ENCODE assay signal across 8 cellular contexts in the genomic region with DNA sequence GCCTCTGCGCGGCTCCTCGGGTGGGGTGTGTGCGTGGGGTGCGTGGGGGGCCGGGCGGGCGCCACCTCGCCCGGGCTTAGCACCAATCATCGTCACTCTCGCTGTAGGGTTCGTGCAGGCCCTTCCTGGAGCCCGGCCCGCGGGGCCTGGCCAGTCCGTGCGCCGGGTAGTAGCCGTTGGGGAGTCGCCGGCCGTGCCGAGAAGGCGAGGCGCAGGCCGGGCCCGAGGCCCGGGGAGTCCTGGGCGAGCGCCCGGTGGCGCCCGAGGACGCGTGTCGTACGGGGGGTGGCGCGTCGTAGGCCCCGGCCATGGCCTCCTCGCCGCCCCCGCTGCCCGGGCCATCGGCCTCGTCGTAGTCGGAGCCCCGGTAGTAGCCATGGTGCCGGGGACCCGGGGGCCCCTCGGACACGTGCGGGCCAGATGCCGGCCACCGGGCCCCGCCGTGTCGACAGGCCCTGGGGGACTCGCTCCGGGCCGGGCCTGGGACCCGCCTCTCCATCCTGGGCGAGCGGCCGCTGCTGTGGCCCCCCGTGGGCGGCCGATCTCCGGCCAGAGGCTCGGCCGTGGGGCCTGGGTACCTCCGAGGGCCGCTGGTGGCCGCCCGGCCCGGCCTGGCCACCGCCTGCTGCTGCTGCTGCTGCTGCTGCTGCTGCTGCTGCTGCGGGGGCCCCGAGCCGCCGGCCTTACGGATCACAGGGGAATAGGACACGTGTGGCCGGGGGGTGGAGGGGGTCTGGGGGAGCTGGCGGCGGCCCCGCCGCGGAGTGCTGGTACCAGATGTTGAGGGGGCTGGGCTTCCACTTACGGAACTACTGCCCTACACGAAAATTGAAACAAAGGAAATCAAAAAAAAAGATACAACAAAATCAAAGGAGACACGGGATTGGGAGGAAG. TPM values are rescaled to one million over a fixed set of nuclear protein-coding genes. Genes with fewer than 3 reads are reported as not detected.
A peak's percentile ranks its signal among the peaks of the same experiment; 100 is the strongest.
DNase-seq lines count a peak whose midpoint lies in the region; ATAC-seq, FAIRE-seq and TF ChIP-seq lines count a peak whose summit lies in the region.

No MANE protein-coding gene starts in this region.

- no peak for FAIRE-seq in endothelial cell of umbilical vein (lab: Jason Lieb, UNC)

- peak overlapping the region; percentile 34 for H3K27ac ChIP-seq in endothelial cell of umbilical vein (ENCODE audit: insufficient read depth, low read depth, low read length)
- H3K27ac ChIP-seq in osteoblast (ENCODE audit: low read depth, low read length) = no peak overlapping the region

- peak; percentile 29 for DNase-seq in EL
- peak; percentile 43 for DNase-seq in NOMO-1 treated with dmso at 0.1 percent for 144 hours (lab: John Stamatoyannopoulos, UW; ENCODE audit: unreplicated experiment)
- no peak for DNase-seq in endothelial cell of umbilical vein (ENCODE audit: low read depth, low spot score)
- DNase-seq in osteoblast (ENCODE audit: insufficient read length, low spot score, missing footprints) = peak; percentile 97
- DNase-seq in HuH-7 (ENCODE audit: low spot score) = no peak
- no peak for DNase-seq in NCI-H2081 treated with DMSO at 0.1 percent for 48 hours (lab: John Stamatoyannopoulos, UW)
- DNase-seq in NCI-H1694 (lab: John Stamatoyannopoulos, UW) = no peak

- H3K27me3 ChIP-seq in endothelial cell of umbilical vein (ENCODE audit: control insufficient read depth in 2 of 2, insufficient read depth in 2 of 2, low read length in 2 of 2) (no peaks in the 10 kb centered on the region), osteoblast (ENCODE audit: insufficient read depth, low read length) (no peaks in the 10 kb centered on the region)

- H3K4me1 ChIP-seq in endothelial cell of umbilical vein (ENCODE audit: control insufficient read depth, extremely low read depth, insufficient read depth, low read length) (no peaks in the 10 kb centered on the region), osteoblast (ENCODE audit: insufficient read depth, low read length) (no peaks in the 10 kb centered on the region)

- intact Hi-C loops in endothelial cell of umbilical vein (cut with micrococcal nuclease) = loop anchor here (1.0 kb wide), 1 partner anchor 40 kb away; no protein-coding TSS in a partner anchor

- H3K79me2 ChIP-seq in endothelial cell of umbilical vein (ENCODE audit: control insufficient read depth, insufficient read depth, low read length) = no peaks in the 10 kb centered on the region
- no peaks in the 10 kb centered on the region for H3K79me2 ChIP-seq in osteoblast (ENCODE audit: insufficient read depth, low read length)

- dilution Hi-C loops in endothelial cell of umbilical vein (cut with MboI; ENCODE audit: extremely low pct_ligation_motif_present, low sequenced_read_pairs) = no loop called here

- H3K9me1 ChIP-seq in endothelial cell of umbilical vein (replicated peaks; ENCODE audit: control insufficient read depth, extremely low read depth, insufficient read depth, low read length) = no peaks in the 10 kb centered on the region

- TF ChIP-seq CTCF in endothelial cell of umbilical vein (IDR thresholded peaks at IDR 0.05; ENCODE audit: extremely low read depth in 1 of 2, insufficient read depth in 1 of 2, low read depth in 1 of 2, low read length in 2 of 2) (no peak), osteoblast (IDR thresholded peaks at IDR 0.05; ENCODE audit: extremely low read depth, low read depth, low read length) (no peak)

- CTCF ChIA-PET in endothelial cell of umbilical vein (lab: Charles Lee) = no interaction called here

- no peak for TF ChIP-seq POLR2A in endothelial cell of umbilical vein (IDR thresholded peaks at IDR 0.05; ENCODE audit: low read depth, low read length)

- peak overlapping the region; percentile 72 for H2AFZ ChIP-seq in endothelial cell of umbilical vein (ENCODE audit: low read depth, low read length)
- H2AFZ ChIP-seq in osteoblast (ENCODE audit: low read length) = no peak overlapping the region

- no peaks in the 10 kb centered on the region for H3K36me3 ChIP-seq in endothelial cell of umbilical vein (ENCODE audit: control insufficient read depth in 2 of 2, extremely low read depth in 1 of 2, insufficient read depth in 2 of 2, low read length in 2 of 2)
- no peaks in the 10 kb centered on the region for H3K36me3 ChIP-seq in osteoblast (ENCODE audit: insufficient read depth, low read length)

- no peak for ATAC-seq in GM18517 (IDR thresholded peaks at IDR 0.05; ENCODE audit: unreplicated experiment)

- H3K4me3 ChIP-seq in endothelial cell of umbilical vein (replicated peaks in 1 of 3; ENCODE audit: insufficient read depth in 1 of 3, low read depth in 1 of 3, low read length in 3 of 3) (peak overlapping the region in 2 of 3 experiments; percentile 18 to 35), osteoblast (ENCODE audit: insufficient read depth, low read length) (peak overlapping the region; percentile 65)

- peak overlapping the region; percentile 51 for H3K9ac ChIP-seq in endothelial cell of umbilical vein (replicated peaks; ENCODE audit: extremely low read depth, insufficient read depth, low read length)

- H3K9me3 ChIP-seq in endothelial cell of umbilical vein (replicated peaks; ENCODE audit: control insufficient read depth, insufficient read depth, low read length) (no peaks in the 10 kb centered on the region), osteoblast (ENCODE audit: low read depth, low read length) (no peaks in the 10 kb centered on the region)

- H4K20me1 ChIP-seq in endothelial cell of umbilical vein (replicated peaks; ENCODE audit: control insufficient read depth, extremely low read depth, insufficient read depth, low read length) (no peaks in the 10 kb centered on the region), osteoblast (ENCODE audit: insufficient read depth, low read length) (no peaks in the 10 kb centered on the region)

- TSS peak; percentile 37 for BruUV-seq in endothelial cell of umbilical vein (replicated peaks; lab: Mats Ljungman, UMichigan)

- POLR2A ChIA-PET in endothelial cell of umbilical vein (lab: Charles Lee) = no interaction called here

- peak overlapping the region; percentile 30 for H3K4me2 ChIP-seq in endothelial cell of umbilical vein (ENCODE audit: insufficient read depth, low read length)
- peak overlapping the region; percentile 58 for H3K4me2 ChIP-seq in osteoblast (ENCODE audit: insufficient read depth, low read length)

TF ChIP-seq in endothelial cell of umbilical vein, 7 proteins besides CTCF, POLR2A, EP300 and RAD21:
- TF ChIP-seq FOS (IDR thresholded peaks at IDR 0.05; ENCODE audit: borderline replicate concordance, insufficient read depth, low read length) = no peak
- TF ChIP-seq, protein P1, sequence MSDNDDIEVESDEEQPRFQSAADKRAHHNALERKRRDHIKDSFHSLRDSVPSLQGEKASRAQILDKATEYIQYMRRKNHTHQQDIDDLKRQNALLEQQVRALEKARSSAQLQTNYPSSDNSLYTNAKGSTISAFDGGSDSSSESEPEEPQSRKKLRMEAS (IDR thresholded peaks at IDR 0.05; ENCODE audit: insufficient read depth, insufficient read length) = no peak
- no peak for TF ChIP-seq POLR2AphosphoS5 (IDR thresholded peaks at IDR 0.05; ENCODE audit: insufficient read depth, low read depth, low read length)
- no peak for TF ChIP-seq GATA2 (IDR thresholded peaks at IDR 0.05; ENCODE audit: insufficient read depth, insufficient read length, low read depth, low read length)

RNA-seq across cellular contexts. Expression of a gene that starts 57.3 kb away (rescaled TPM):
- total RNA-seq in endothelial cell of umbilical vein (81.6 and 97.0 TPM in 2 replicates), osteoblast (14.8 and 15.9 TPM in 2 replicates)
- 55.2 and 60.6 TPM in 2 replicates for polyA plus RNA-seq in endothelial cell of umbilical vein
- 36.0 and 59.9 TPM in 2 replicates for polyA plus RNA-seq in endothelial cell of umbilical vein (2011; cell fraction: cytosol; rRNA removed)
- polyA plus RNA-seq in endothelial cell of umbilical vein (2011; cell fraction: nucleus; rRNA removed) = 82.2 and 90.1 TPM in 2 replicates
- 45.4 and 53.7 TPM in 2 replicates for polyA plus RNA-seq in endothelial cell of umbilical vein (2012)
- polyA minus RNA-seq in endothelial cell of umbilical vein = 12.2 and 13.6 TPM in 2 replicates
- 37.5 TPM for polyA minus RNA-seq in endothelial cell of umbilical vein (2011; cell fraction: cytosol; rRNA and poly(A)+ RNA removed)
- polyA minus RNA-seq in endothelial cell of umbilical vein (2011; cell fraction: nucleus; rRNA and poly(A)+ RNA removed) = 15.8 and 48.0 TPM in 2 replicates

RNA-seq across cellular contexts. Expression of a gene that starts 57.3 kb away (rescaled TPM):
- total RNA-seq in endothelial cell of umbilical vein (63.1 and 67.9 TPM in 2 replicates), osteoblast (78.4 and 81.1 TPM in 2 replicates)
- polyA plus RNA-seq in endothelial cell of umbilical vein = 89.6 and 91.6 TPM in 2 replicates
- polyA plus RNA-seq in endothelial cell of umbilical vein (2011; cell fraction: cytosol; rRNA removed) = 73.4 and 87.2 TPM in 2 replicates
- polyA plus RNA-seq in endothelial cell of umbilical vein (2011; cell fraction: nucleus; rRNA removed) = 114 and 131 TPM in 2 replicates
- 49.2 and 49.9 TPM in 2 replicates for polyA plus RNA-seq in endothelial cell of umbilical vein (2012)
- 48.5 and 105 TPM in 2 replicates for polyA minus RNA-seq in endothelial cell of umbilical vein
- 46.1 TPM for polyA minus RNA-seq in endothelial cell of umbilical vein (2011; cell fraction: cytosol; rRNA and poly(A)+ RNA removed)
- 14.1 and 22.6 TPM in 2 replicates for polyA minus RNA-seq in endothelial cell of umbilical vein (2011; cell fraction: nucleus; rRNA and poly(A)+ RNA removed)

Comparison
In these comparisons a context has a peak if more than half of its experiments do, and no peak if none do; other contexts are left out.
1. DNase-seq: peak in EL (single experiment), NOMO-1 treated with dmso at 0.1 percent for 144 hours (single experiment) and osteoblast (single experiment); none in endothelial cell of umbilical vein (single experiment), HuH-7 (single experiment), NCI-H2081 treated with DMSO at 0.1 percent for 48 hours (single experiment) and NCI-H1694 (single experiment).